Comparison of ENCODE assay signal across 1 cellular context in the genomic region with DNA sequence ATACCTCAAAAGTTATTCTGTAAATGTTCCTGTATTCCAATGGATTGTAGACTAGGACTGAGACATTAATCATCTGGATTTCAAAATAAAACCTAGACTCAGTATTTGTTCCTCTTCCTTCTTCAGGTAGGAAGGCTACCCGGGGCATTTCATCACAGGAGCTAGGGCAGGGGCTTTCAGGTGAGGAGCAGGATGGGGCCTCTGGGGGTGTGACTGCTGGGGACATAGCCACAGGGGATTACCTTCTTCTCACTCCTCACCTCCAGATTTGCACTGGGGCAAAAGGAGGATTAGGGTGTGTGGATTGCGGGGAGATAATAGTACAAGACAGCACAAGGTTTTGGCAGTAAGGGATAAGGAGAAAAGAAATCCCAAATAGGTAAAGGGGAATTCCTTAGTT.
TF ChIP-seq lines count a peak whose summit lies in the region.

No MANE protein-coding gene starts in this region.

TF ChIP-seq in WTC11, 78 proteins besides CTCF, POLR2A, EP300 and RAD21 (continued from another document):
- no peak for TF ChIP-seq OVOL2 (CRISPR knock-in tag; IDR thresholded peaks at IDR 0.05; ENCODE audit: borderline replicate concordance)
- no peak for TF ChIP-seq MXD4 (CRISPR knock-in tag; IDR thresholded peaks at IDR 0.05; ENCODE audit: borderline replicate concordance)
- no peak for TF ChIP-seq ZNF671 (CRISPR knock-in tag; IDR thresholded peaks at IDR 0.05)
- no peak for TF ChIP-seq NFATC4 (CRISPR knock-in tag; IDR thresholded peaks at IDR 0.05)
- TF ChIP-seq, protein P1, sequence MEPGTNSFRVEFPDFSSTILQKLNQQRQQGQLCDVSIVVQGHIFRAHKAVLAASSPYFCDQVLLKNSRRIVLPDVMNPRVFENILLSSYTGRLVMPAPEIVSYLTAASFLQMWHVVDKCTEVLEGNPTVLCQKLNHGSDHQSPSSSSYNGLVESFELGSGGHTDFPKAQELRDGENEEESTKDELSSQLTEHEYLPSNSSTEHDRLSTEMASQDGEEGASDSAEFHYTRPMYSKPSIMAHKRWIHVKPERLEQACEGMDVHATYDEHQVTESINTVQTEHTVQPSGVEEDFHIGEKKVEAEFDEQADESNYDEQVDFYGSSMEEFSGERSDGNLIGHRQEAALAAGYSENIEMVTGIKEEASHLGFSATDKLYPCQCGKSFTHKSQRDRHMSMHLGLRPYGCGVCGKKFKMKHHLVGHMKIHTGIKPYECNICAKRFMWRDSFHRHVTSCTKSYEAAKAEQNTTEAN (CRISPR knock-in tag; IDR thresholded peaks at IDR 0.05): no peak
